13 cellular contexts compared by ENCODE assay signal in the genomic region with DNA sequence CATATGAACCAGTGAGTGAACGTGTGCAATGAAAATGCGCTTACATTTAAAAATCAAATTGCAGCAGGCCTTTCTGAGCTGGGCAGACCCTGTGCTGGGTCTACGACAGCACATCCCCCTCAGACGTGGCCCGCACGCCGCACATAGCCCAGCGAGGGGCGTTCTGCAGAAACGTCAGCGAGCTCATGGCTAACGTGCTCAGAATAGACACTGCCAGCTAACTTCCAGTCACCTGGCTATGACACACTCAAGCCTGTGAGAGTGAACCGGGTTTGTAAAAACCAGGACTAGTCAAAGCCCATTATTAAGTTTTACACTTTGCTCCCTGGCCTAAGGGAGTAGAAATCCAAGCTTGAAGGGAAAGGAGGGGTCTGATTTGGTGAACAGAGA.
"Had no signal": no experiment of that assay in that cellular context is flagged by ENCODE, and none has a peak within 500 bp of the region (broad histone marks: within the 10 kb centered on the region; RNA-seq: fewer than 3 reads in every experiment).

No MANE protein-coding gene starts in this region.

- H3K4me3 ChIP-seq: mucosa of descending colon, stomach, thoracic aorta had no signal

- H3K36me3 ChIP-seq: stomach, thoracic aorta had no signal

- H3K27ac ChIP-seq: thoracic aorta had no signal

- DNase-seq: activated CD4-positive, alpha-beta memory T cell treated with anti-CD3 and anti-CD28 coated beads, Interleukin-2, amount 10 ng/mL, durations not matched to agents 7 days and 5 days; activated CD4-positive, alpha-beta T cell treated with anti-CD3 and anti-CD28 coated beads for 1 hour; amniotic stem cell; endodermal cell; mucosa of descending colon; stimulated activated CD4-positive, alpha-beta T cell treated with anti-CD3 and anti-CD28 coated beads, Interleukin-4, amount 100 ng/mL, for 1 hour; stomach had no signal

- H3K36me3 Mint-ChIP-seq: brain had no signal

- ATAC-seq: activated naive CD4-positive, alpha-beta T cell treated with anti-CD3 and anti-CD28 coated beads, Interleukin-2, amount 50 U/mL, for 72 hours; left colon; mucosa of descending colon had no signal

- H3K4me3 Mint-ChIP-seq: activated CD4-positive, alpha-beta memory T cell treated with anti-CD3 and anti-CD28 coated beads, Interleukin-2, amount 10 ng/mL, durations not matched to agents 7 days and 5 days; brain; endodermal cell; nephron; T-helper 2 cell treated with Interferon-gamma antibody and Interleukin-4, amounts not matched to agents 5 μg/mL and 100 μg/mL, for 36 hours had no signal

- H3K27ac Mint-ChIP-seq: activated CD4-positive, alpha-beta memory T cell treated with anti-CD3 and anti-CD28 coated beads, Interleukin-2, amount 10 ng/mL, durations not matched to agents 7 days and 5 days; activated naive CD4-positive, alpha-beta T cell treated with anti-CD3 and anti-CD28 coated beads, Interleukin-2, amount 50 U/mL, for 72 hours; endodermal cell; nephron; T-helper 2 cell treated with Interferon-gamma antibody and Interleukin-4, amounts not matched to agents 5 μg/mL and 100 μg/mL, for 36 hours had no signal

- H3K4me1 Mint-ChIP-seq: nephron had no signal
